Comparison of ENCODE assay signal across 11 cellular contexts in the genomic region with DNA sequence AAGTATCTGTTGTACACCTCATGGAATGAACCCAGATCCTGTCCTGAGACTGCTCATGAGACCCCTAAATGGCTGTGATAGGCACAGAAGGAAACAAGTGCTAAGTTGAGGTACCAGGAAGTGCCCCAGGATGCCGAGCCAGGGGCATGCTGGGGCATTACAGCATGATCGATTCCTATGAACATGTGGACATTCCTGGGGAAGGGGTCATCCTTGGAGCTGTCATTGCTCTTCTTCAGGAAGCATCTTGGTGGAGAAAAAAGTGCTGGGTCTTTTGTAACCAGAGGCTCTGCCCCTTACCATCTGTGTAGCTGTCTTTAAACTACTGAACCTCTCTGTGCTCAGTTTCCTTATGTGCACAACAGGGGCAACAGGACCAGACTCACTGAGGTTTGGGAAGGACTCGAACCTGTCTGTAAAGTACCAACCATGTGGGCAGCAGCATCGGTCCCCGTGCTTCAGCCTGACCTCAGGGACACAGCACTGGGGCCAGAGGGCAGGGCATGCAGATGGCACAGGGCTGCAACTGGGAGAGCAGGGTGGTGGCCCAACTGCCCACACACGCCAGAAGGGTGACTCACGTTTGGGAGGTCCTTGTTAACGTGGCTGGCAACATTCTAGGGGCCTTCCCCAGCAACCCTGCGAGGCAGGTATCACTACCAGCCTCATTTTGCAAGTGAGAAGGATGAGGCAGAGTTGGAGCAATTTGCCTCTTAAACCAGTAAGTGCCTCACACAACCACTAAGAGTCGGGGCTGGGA.
DNase-seq lines count a peak whose midpoint lies in the region; ATAC-seq and TF ChIP-seq lines count a peak whose summit lies in the region.
"Had no signal": no experiment of that assay in that cellular context is flagged by ENCODE, and none has a peak within 500 bp of the region (broad histone marks: within the 10 kb centered on the region; RNA-seq: fewer than 3 reads in every experiment).

No MANE protein-coding gene starts in this region.

- no peaks in the 10 kb centered on the region for H3K27me3 Mint-ChIP-seq in activated naive CD8-positive, alpha-beta T cell
- H3K27me3 Mint-ChIP-seq in osteocyte (ENCODE audit: unreplicated experiment), result no peaks in the 10 kb centered on the region

- peaks cover 30% of the 10 kb centered on the region for H3K36me3 Mint-ChIP-seq in activated naive CD8-positive, alpha-beta T cell
- no peaks in the 10 kb centered on the region for H3K36me3 Mint-ChIP-seq in osteocyte (ENCODE audit: unreplicated experiment)

- WGBS in gastroesophageal sphincter (ENCODE audit: low coverage in 1 of 2), 2 donors, result 56 to 57% methylated on average over 1 to 4 of the region's 10 CpGs

- H3K36me3 ChIP-seq in gastroesophageal sphincter, result no peaks in the 10 kb centered on the region
- H3K36me3 ChIP-seq: transverse colon had no signal

- ATAC-seq in gastroesophageal sphincter (no peak), HG02571 (IDR thresholded peaks at IDR 0.05; ENCODE audit: unreplicated experiment) (no peak)

- no peaks in the 10 kb centered on the region for H3K9me3 ChIP-seq in gastroesophageal sphincter
- H3K9me3 ChIP-seq: transverse colon had no signal

- H3K27ac Mint-ChIP-seq in activated naive CD8-positive, alpha-beta T cell, result peak overlapping the region; percentile 75
- no peak overlapping the region for H3K27ac Mint-ChIP-seq in osteocyte (ENCODE audit: unreplicated experiment)

- peaks cover 64% of the 10 kb centered on the region for H3K4me1 Mint-ChIP-seq in activated naive CD8-positive, alpha-beta T cell (ENCODE audit: low read depth)
- peaks cover 55% of the 10 kb centered on the region for H3K4me1 Mint-ChIP-seq in osteocyte (ENCODE audit: unreplicated experiment)

- no peak for TF ChIP-seq EP300 in gastroesophageal sphincter (IDR thresholded peaks at IDR 0.05)

- peak; percentile 62 for DNase-seq in AG10803 (ENCODE audit: low read depth)
- DNase-seq in LoVo (ENCODE audit: low spot score), result peak; percentile 59
- DNase-seq in osteocyte (ENCODE audit: extremely low spot score, unreplicated experiment), result peak; percentile 68
- DNase-seq in HCEC 1CT, result no peak
- no peak for DNase-seq in NK-92 (lab: John Stamatoyannopoulos, UW; ENCODE audit: unreplicated experiment)
- DNase-seq: cortex of kidney, NCI-H1092 treated with DMSO at 0.1 percent for 48 hours, transverse colon had no signal

- no peaks in the 10 kb centered on the region for H3K9me3 Mint-ChIP-seq in activated naive CD8-positive, alpha-beta T cell (ENCODE audit: low read depth)
- no peaks in the 10 kb centered on the region for H3K9me3 Mint-ChIP-seq in osteocyte (ENCODE audit: unreplicated experiment)

- no peak overlapping the region for H3K27ac ChIP-seq in gastroesophageal sphincter
- H3K27ac ChIP-seq: transverse colon had no signal

- H3K4me3 Mint-ChIP-seq in activated naive CD8-positive, alpha-beta T cell, result peak overlapping the region; percentile 23
- H3K4me3 Mint-ChIP-seq in osteocyte (ENCODE audit: unreplicated experiment), result no peak overlapping the region

- TF ChIP-seq POLR2A in gastroesophageal sphincter (IDR thresholded peaks at IDR 0.05), result no peak

- H3K4me1 ChIP-seq in gastroesophageal sphincter, result peaks cover 0 to 26% (median 6%) of the 10 kb centered on the region in 3 donors

- TF ChIP-seq CTCF in AG10803 (conservative IDR thresholded peaks at IDR 0.05; ENCODE audit: low read length) (no peak), osteocyte (IDR thresholded peaks at IDR 0.05) (no peak), gastroesophageal sphincter (IDR thresholded peaks at IDR 0.05) (no peak)

- H3K4me3 ChIP-seq in AG10803 (ENCODE audit: low read length) (no peak overlapping the region), gastroesophageal sphincter (no peak overlapping the region)
- H3K4me3 ChIP-seq: transverse colon had no signal

- H3K27me3 ChIP-seq in gastroesophageal sphincter, result no peaks in the 10 kb centered on the region
- H3K27me3 ChIP-seq: transverse colon had no signal

Comparison
In these comparisons a context has a peak if more than half of its experiments do, and no peak if none do; other contexts are left out.
1. DNase-seq: peak in AG10803 (single experiment), LoVo (single experiment) and osteocyte (single experiment); none in HCEC 1CT (single experiment) and NK-92 (single experiment).